In the genomic region with DNA sequence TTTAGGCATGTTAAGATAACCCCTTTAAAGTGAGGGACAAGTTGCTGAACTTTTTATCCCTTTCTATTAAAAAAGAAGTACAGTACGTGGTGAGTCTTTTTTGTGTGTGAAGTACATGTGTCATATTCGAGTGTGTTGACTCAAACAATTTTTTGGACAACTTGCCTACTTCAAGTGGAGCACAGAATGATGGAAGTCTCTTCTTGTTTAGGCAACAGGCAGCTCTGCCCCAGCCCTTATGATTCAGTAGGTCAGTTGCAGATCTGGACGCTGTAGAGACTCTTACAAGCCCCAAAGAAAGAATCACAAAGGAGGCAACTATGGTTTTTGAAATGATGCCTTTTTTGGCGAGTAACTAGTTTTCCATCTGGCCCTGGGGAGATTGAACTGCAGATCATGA, we compare ENCODE assay signal across 24 cellular contexts. TPM values are rescaled to one million over a fixed set of nuclear protein-coding genes. Genes with fewer than 3 reads are reported as not detected.
DNase-seq lines count a peak whose midpoint lies in the region; ATAC-seq and TF ChIP-seq lines count a peak whose summit lies in the region.
"Had no signal": no experiment of that assay in that cellular context is flagged by ENCODE, and none has a peak within 500 bp of the region (broad histone marks: within the 10 kb centered on the region; RNA-seq: fewer than 3 reads in every experiment).

No MANE protein-coding gene starts in this region.

- no peaks in the 10 kb centered on the region for H3K9me3 ChIP-seq in GM23248 (ENCODE audit: low read depth)
- H3K9me3 ChIP-seq: SK-N-SH had no signal

- peak overlapping the region; percentile 23; the same call in 1 of the 2 replicates for H3K27ac ChIP-seq in GM23248
- H3K27ac ChIP-seq: PC-9, RWPE1 had no signal

- WGBS in GM23248 (ENCODE audit: low coverage in 1 of 2, low lambda C conversion rate in 2 of 2, missing lambda C conversion rate in 2 of 2), 2 experiments: 55 to 59% methylated on average over 4 of the region's 4 CpGs

- H3K27me3 ChIP-seq in GM23248 (replicated peaks; ENCODE audit: insufficient read depth): no peaks in the 10 kb centered on the region

- DNase-seq in GM23248 (peak; percentile 50), astrocyte of the hippocampus (ENCODE audit: low read depth, low spot score) (peak; percentile 4), fibroblast of pulmonary artery (ENCODE audit: low read depth) (peak; percentile 19), CD14-positive monocyte (ENCODE audit: low spot score) (no peak), GM13977 (ENCODE audit: low spot score) (no peak)
- DNase-seq in stimulated activated effector memory CD8-positive, alpha-beta T cell treated with anti-CD3 and anti-CD28 coated beads, Interleukin-12 subunit alpha, Interleukin-12 subunit beta, amount 100 ng/mL, for 72 hours (ENCODE audit: low spot score in 2 of 2): peak in 1 of 2 donors; percentile 17
- no peak for DNase-seq in stimulated activated naive CD4-positive, alpha-beta T cell (lab: John Stamatoyannopoulos, UW)
- DNase-seq: CD4-positive, alpha-beta T cell; COR-L47; DMS79; H9; MM.1S; NCI-H1048; NCI-H1436; NCI-H187 treated with DMSO at 0.1 percent for 48 hours; NCI-H2107; NCI-H2227 treated with DMSO at 0.1 percent for 48 hours; NCI-H510A; NCI-H748 treated with DMSO at 0.1 percent for 48 hours; PC-9; SHP77 treated with DMSO at 0.1 percent for 48 hours; SK-N-SH had no signal

- H3K4me1 Mint-ChIP-seq in stimulated activated effector memory CD8-positive, alpha-beta T cell treated with anti-CD3 and anti-CD28 coated beads, Interleukin-12 subunit alpha, Interleukin-12 subunit beta, amount 100 ng/mL, for 72 hours: peaks cover 4% of the 10 kb centered on the region
- H3K4me1 Mint-ChIP-seq in CD14-positive monocyte: peaks cover 3% of the 10 kb centered on the region
- H3K4me1 Mint-ChIP-seq: H9 had no signal

- no peaks in the 10 kb centered on the region for H3K79me2 ChIP-seq in GM23248 (ENCODE audit: insufficient read depth)

- H3K4me3 ChIP-seq in GM23248 (no peak overlapping the region), fibroblast of pulmonary artery (replicated peaks; ENCODE audit: low read depth, low read length) (no peak overlapping the region)
- H3K4me3 ChIP-seq: K562, PC-9 had no signal

- H3K9me2 ChIP-seq in GM23248 (ENCODE audit: insufficient read depth): no peaks in the 10 kb centered on the region
- H3K9me2 ChIP-seq: SK-N-SH had no signal

- peaks cover 21% of the 10 kb centered on the region for H3F3A ChIP-seq in GM23248 (ENCODE audit: insufficient read depth)

- in situ Hi-C loops in GM23248 (cut with MboI): no loop called here
- in situ Hi-C loops in GM13977 (cut with MboI; ENCODE audit: low pct_unique_long_range_greater_than_20kb, low sequenced_read_pairs, unreplicated experiment): no loop called here

- H3K4me2 ChIP-seq in GM23248 (ENCODE audit: unreplicated experiment): no peak overlapping the region
- H3K4me2 ChIP-seq: PC-9, SK-N-SH had no signal

- intact Hi-C loops in CD14-positive monocyte (cut with micrococcal nuclease): loop anchor here in 1 of 2 donors (10.0 kb wide), 1 partner anchor 291 kb away; no protein-coding TSS in a partner anchor

- H2AFZ ChIP-seq in GM23248: no peak overlapping the region
- H2AFZ ChIP-seq: PC-9 had no signal

- peak overlapping the region; percentile 16 for H3K27ac Mint-ChIP-seq in stimulated activated effector memory CD8-positive, alpha-beta T cell treated with anti-CD3 and anti-CD28 coated beads, Interleukin-12 subunit alpha, Interleukin-12 subunit beta, amount 100 ng/mL, for 72 hours
- no peak overlapping the region for H3K27ac Mint-ChIP-seq in CD14-positive monocyte
- H3K27ac Mint-ChIP-seq: CD4-positive, alpha-beta T cell; H9 had no signal

- no peaks in the 10 kb centered on the region for H3K36me3 ChIP-seq in GM23248 (ENCODE audit: low read depth)

- no peaks in the 10 kb centered on the region for H3K36me3 Mint-ChIP-seq in stimulated activated effector memory CD8-positive, alpha-beta T cell treated with anti-CD3 and anti-CD28 coated beads, Interleukin-12 subunit alpha, Interleukin-12 subunit beta, amount 100 ng/mL, for 72 hours
- peaks cover 0 to 12% of the 10 kb centered on the region in 2 donors for H3K36me3 Mint-ChIP-seq in CD14-positive monocyte

- H4K20me1 ChIP-seq in GM23248 (ENCODE audit: insufficient read depth): no peaks in the 10 kb centered on the region

- H3K27me3 Mint-ChIP-seq in CD14-positive monocyte (ENCODE audit: low read depth in 3 of 3): no peaks in the 10 kb centered on the region
- H3K27me3 Mint-ChIP-seq: CD4-positive, alpha-beta T cell had no signal

- ATAC-seq in stimulated activated effector memory CD8-positive, alpha-beta T cell treated with anti-CD3 and anti-CD28 coated beads, Interleukin-12 subunit alpha, Interleukin-12 subunit beta, amount 100 ng/mL, for 72 hours: no peak
- ATAC-seq: K562 had no signal

- H3K9me3 Mint-ChIP-seq in stimulated activated effector memory CD8-positive, alpha-beta T cell treated with anti-CD3 and anti-CD28 coated beads, Interleukin-12 subunit alpha, Interleukin-12 subunit beta, amount 100 ng/mL, for 72 hours: no peaks in the 10 kb centered on the region
- peaks cover 0 to 12% (median 2%) of the 10 kb centered on the region in 7 donors for H3K9me3 Mint-ChIP-seq in CD14-positive monocyte
- H3K9me3 Mint-ChIP-seq: CD4-positive, alpha-beta T cell; H9 had no signal

- no peak overlapping the region for H3K4me3 Mint-ChIP-seq in stimulated activated effector memory CD8-positive, alpha-beta T cell treated with anti-CD3 and anti-CD28 coated beads, Interleukin-12 subunit alpha, Interleukin-12 subunit beta, amount 100 ng/mL, for 72 hours
- H3K4me3 Mint-ChIP-seq in CD14-positive monocyte: no peak overlapping the region
- H3K4me3 Mint-ChIP-seq: CD4-positive, alpha-beta T cell; H9 had no signal

- H3K4me1 ChIP-seq in GM23248 (ENCODE audit: insufficient read depth): peaks cover 12% of the 10 kb centered on the region; the same call in 1 of the 2 replicates

- TF ChIP-seq CTCF in fibroblast of pulmonary artery (IDR thresholded peaks at IDR 0.05; ENCODE audit: low read length, missing control alignments) (no peak), CD14-positive monocyte (IDR thresholded peaks at IDR 0.05) (no peak), GM13977 (IDR thresholded peaks at IDR 0.05; ENCODE audit: extremely low read depth, insufficient read depth, missing control alignments) (no peak)

- H3K9ac ChIP-seq in GM23248: no peak overlapping the region
- H3K9ac ChIP-seq: SK-N-SH had no signal

RNA-seq across cellular contexts. Expression of a gene that starts 14.4 kb away (rescaled TPM):
- total RNA-seq in GM23248 (2014; rRNA removed; shearing (Covaris generic)): 3.0 and 4.2 TPM in 2 replicates
- 3.7 and 3.9 TPM in 2 replicates for polyA plus RNA-seq in GM23248 (2016; fragmentation: Nextera tagmentation; extraction: Ambion mirVana)
- under 1 TPM in 1 of 2 donors, not detected in 1; 0.20 TPM for polyA plus RNA-seq in CD14-positive monocyte

RNA-seq across cellular contexts. Expression of a gene that starts 41.2 kb away (rescaled TPM):
- 1.9 and 2.9 TPM in 2 replicates for total RNA-seq in GM23248 (2014; rRNA removed; shearing (Covaris generic))
- polyA plus RNA-seq in GM23248 (2016; fragmentation: Nextera tagmentation; extraction: Ambion mirVana) (2.5 and 3.8 TPM in 2 replicates), CD14-positive monocyte (1 to 10 TPM; 2.5 to 3.8 TPM)

Comparison
In these comparisons a context has a peak if more than half of its experiments do, and no peak if none do; other contexts are left out.
1. DNase-seq: peak in GM23248 (single experiment), astrocyte of the hippocampus (single experiment) and fibroblast of pulmonary artery (single experiment); none in stimulated activated naive CD4-positive, alpha-beta T cell (0 of 6), CD14-positive monocyte (single experiment) and GM13977 (single experiment).